In the genomic region with DNA sequence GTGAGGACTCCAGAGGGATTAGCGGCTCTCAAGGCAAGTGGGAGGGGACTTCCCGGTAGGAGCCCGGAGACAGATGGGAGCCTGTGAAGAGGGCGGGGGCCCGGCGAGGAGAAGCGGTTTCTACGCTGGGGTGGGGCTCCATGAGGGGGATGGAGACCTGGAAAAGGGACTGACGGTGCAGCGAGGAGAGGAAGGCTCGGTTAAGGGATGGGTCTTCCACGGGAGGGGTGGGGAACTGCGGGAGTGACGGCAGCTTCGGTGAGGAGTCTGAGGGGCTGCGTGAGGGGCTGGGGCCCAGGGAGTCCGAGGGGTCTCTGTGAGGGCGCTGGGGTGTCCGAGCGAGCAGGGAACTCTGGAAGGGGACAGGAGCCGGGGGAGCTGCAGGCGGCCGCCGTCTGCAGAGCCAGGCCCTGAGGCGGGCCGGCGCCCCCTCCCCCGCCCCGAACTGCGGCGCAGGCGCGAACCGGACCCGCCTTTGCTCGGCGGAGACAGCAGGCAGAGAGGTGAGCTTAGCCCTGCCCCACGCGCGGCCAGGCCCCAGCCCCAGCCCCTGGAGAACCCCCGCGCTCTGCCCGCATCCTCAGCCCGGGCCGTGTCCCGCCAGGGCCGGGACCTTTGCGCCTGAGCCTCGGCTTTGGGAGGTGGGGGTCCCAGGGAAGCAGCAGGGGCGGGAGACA, we compare ENCODE assay signal across 1 cellular context.
TF ChIP-seq lines count a peak whose summit lies in the region.

A gene with protein sequence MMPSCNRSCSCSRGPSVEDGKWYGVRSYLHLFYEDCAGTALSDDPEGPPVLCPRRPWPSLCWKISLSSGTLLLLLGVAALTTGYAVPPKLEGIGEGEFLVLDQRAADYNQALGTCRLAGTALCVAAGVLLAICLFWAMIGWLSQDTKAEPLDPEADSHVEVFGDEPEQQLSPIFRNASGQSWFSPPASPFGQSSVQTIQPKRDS (plus strand): TSS at position 472 of the 677 bp plus-strand sequence. CDS start 2,533 bp downstream, outside the sequence.

TF ChIP-seq in HCT116, 20 proteins besides CTCF, POLR2A, EP300 and RAD21 (continued from another document):
- no peak for TF ChIP-seq TCF7L2 (IDR thresholded peaks at IDR 0.05; ENCODE audit: borderline replicate concordance, extremely low read depth, insufficient read depth, insufficient read length)
- TF ChIP-seq EZH2phosphoT487 (IDR thresholded peaks at IDR 0.05; ENCODE audit: borderline replicate concordance), result no peak
- TF ChIP-seq, protein P1, sequence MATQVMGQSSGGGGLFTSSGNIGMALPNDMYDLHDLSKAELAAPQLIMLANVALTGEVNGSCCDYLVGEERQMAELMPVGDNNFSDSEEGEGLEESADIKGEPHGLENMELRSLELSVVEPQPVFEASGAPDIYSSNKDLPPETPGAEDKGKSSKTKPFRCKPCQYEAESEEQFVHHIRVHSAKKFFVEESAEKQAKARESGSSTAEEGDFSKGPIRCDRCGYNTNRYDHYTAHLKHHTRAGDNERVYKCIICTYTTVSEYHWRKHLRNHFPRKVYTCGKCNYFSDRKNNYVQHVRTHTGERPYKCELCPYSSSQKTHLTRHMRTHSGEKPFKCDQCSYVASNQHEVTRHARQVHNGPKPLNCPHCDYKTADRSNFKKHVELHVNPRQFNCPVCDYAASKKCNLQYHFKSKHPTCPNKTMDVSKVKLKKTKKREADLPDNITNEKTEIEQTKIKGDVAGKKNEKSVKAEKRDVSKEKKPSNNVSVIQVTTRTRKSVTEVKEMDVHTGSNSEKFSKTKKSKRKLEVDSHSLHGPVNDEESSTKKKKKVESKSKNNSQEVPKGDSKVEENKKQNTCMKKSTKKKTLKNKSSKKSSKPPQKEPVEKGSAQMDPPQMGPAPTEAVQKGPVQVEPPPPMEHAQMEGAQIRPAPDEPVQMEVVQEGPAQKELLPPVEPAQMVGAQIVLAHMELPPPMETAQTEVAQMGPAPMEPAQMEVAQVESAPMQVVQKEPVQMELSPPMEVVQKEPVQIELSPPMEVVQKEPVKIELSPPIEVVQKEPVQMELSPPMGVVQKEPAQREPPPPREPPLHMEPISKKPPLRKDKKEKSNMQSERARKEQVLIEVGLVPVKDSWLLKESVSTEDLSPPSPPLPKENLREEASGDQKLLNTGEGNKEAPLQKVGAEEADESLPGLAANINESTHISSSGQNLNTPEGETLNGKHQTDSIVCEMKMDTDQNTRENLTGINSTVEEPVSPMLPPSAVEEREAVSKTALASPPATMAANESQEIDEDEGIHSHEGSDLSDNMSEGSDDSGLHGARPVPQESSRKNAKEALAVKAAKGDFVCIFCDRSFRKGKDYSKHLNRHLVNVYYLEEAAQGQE (IDR thresholded peaks at IDR 0.05; ENCODE audit: low read depth), result no peak
- no peak for TF ChIP-seq CEBPB (IDR thresholded peaks at IDR 0.05; ENCODE audit: low read depth)
- no peak for TF ChIP-seq EZH2 (IDR thresholded peaks at IDR 0.05)
- TF ChIP-seq FOSL1 (IDR thresholded peaks at IDR 0.05; ENCODE audit: low read depth), result no peak
- no peak for TF ChIP-seq SIN3A (IDR thresholded peaks at IDR 0.05; ENCODE audit: low read depth)
- no peak for TF ChIP-seq ZNF274 (IDR thresholded peaks at IDR 0.05; ENCODE audit: low read depth, low read length)
- TF ChIP-seq POLR2AphosphoS5 (IDR thresholded peaks at IDR 0.05; ENCODE audit: low read depth, low read length), result no peak
- TF ChIP-seq SRF (IDR thresholded peaks at IDR 0.05; ENCODE audit: low read depth), result no peak
- TF ChIP-seq JUND (IDR thresholded peaks at IDR 0.05), result no peak
TF ChIP-seq in HCT116: peak in this region for 0.
